In genomic region chr21:37339527-37339889, GRCh38 we compare ENCODE assay signal across 14 cellular contexts. TPM values are rescaled to one million over a fixed set of nuclear protein-coding genes. Genes with fewer than 3 reads are reported as not detected.
DNase-seq lines count a peak whose midpoint lies in the region; ATAC-seq and TF ChIP-seq lines count a peak whose summit lies in the region.
"Had no signal": no experiment of that assay in that cellular context is flagged by ENCODE, and none has a peak within 500 bp of the region (broad histone marks: within the 10 kb centered on the region; RNA-seq: fewer than 3 reads in every experiment).

No MANE protein-coding gene starts in this region.

- H3K9ac ChIP-seq in HCT116 (ENCODE audit: low read length) (no peak overlapping the region), adipocyte (ENCODE audit: low read length) (peak overlapping the region; percentile 68), skeletal muscle tissue (ENCODE audit: low read depth in 1 of 3, low read length in 3 of 3) (peak overlapping the region in 2 of 3 donors; percentile 50 to 66)

- POLR2A ChIA-PET in HCT116 (lab: Charles Lee), result no interaction called here

- CTCF ChIA-PET in HCT116 (lab: Charles Lee), result no interaction called here

- H3K79me2 ChIP-seq in HCT116 (ENCODE audit: insufficient read depth, low read length), result no peaks in the 10 kb centered on the region

- TF ChIP-seq CTCF in HCT116 (IDR thresholded peaks at IDR 0.05 in 2 of 3, conservative IDR thresholded peaks at IDR 0.05 in 1 of 3; ENCODE audit: borderline replicate concordance in 1 of 3, insufficient read depth in 1 of 3, low read depth in 2 of 3, low read length in 2 of 3) (no peak), foreskin keratinocyte (conservative IDR thresholded peaks at IDR 0.05) (no peak)

- no peaks in the 10 kb centered on the region for H4K20me1 ChIP-seq in HCT116 (ENCODE audit: insufficient read depth)

- peak overlapping the region; percentile 59 for H3K4me2 ChIP-seq in HCT116 (ENCODE audit: low read length)

- H2AFZ ChIP-seq in HCT116 (ENCODE audit: low read depth, low read length, poor library complexity, severe bottlenecking), result peak overlapping the region; percentile 90

- H3K4me1 ChIP-seq in HCT116 (ENCODE audit: control insufficient read depth in 1 of 2, insufficient read depth in 2 of 2, low read length in 2 of 2) (peaks cover 11 to 18% of the 10 kb centered on the region in 2 experiments), adipocyte (ENCODE audit: control insufficient read depth, insufficient read depth, low read length) (peaks cover 27% of the 10 kb centered on the region), foreskin keratinocyte (peaks cover 32% of the 10 kb centered on the region), skeletal muscle tissue (ENCODE audit: control insufficient read depth in 3 of 3, insufficient read depth in 3 of 3, low read length in 3 of 3) (peaks cover 3 to 14% (median 9%) of the 10 kb centered on the region in 3 donors)

- no peaks in the 10 kb centered on the region for H3K4me1 Mint-ChIP-seq in T-helper 17 cell
- H3K4me1 Mint-ChIP-seq: memory B cell had no signal

- no peaks in the 10 kb centered on the region for H3K9me2 ChIP-seq in HCT116 (ENCODE audit: insufficient read depth)

- H3K27ac Mint-ChIP-seq in T-helper 17 cell, result no peak overlapping the region
- H3K27ac Mint-ChIP-seq: memory B cell had no signal

- no peak for DNase-seq in HCT116 (ENCODE audit: low read depth, low spot score)
- peak; percentile 41 for DNase-seq in adipocyte (ENCODE audit: low read depth)
- DNase-seq in foreskin keratinocyte, result no peak
- no peak for DNase-seq in islet precursor cell
- DNase-seq in T-helper 17 cell, result no peak
- DNase-seq in stimulated activated CD4-positive, alpha-beta T cell treated with anti-CD3 and anti-CD28 coated beads, Interleukin-2, amount 100 ng/mL, for 48 hours, result no peak
- DNase-seq: activated effector memory CD4-positive, alpha-beta T cell treated with anti-CD3 and anti-CD28 coated beads, Interleukin-2, amount 50 U/mL, for 16 hours; DND-41; NCI-H1092 had no signal

- no peak for TF ChIP-seq RAD21 in HCT116 (IDR thresholded peaks at IDR 0.05; ENCODE audit: low read depth)

- H3K4me3 ChIP-seq in HCT116 (replicated peaks in 1 of 2; ENCODE audit: low read depth in 1 of 2, low read length in 2 of 2) (no peak overlapping the region), adipocyte (ENCODE audit: low read length) (peak overlapping the region; percentile 5), skeletal muscle tissue (ENCODE audit: low read length in 3 of 3) (no peak overlapping the region)
- H3K4me3 ChIP-seq: ovary had no signal

- no peak overlapping the region for H3K4me3 Mint-ChIP-seq in T-helper 17 cell
- H3K4me3 Mint-ChIP-seq: memory B cell had no signal

- H3K27me3 Mint-ChIP-seq in T-helper 17 cell, result peaks cover 15% of the 10 kb centered on the region
- H3K27me3 Mint-ChIP-seq: memory B cell had no signal

- H3K27me3 ChIP-seq in HCT116 (ENCODE audit: insufficient read depth, low read length), result no peaks in the 10 kb centered on the region
- no peaks in the 10 kb centered on the region for H3K27me3 ChIP-seq in adipocyte (replicated peaks; ENCODE audit: control insufficient read depth, insufficient read depth, low read length)
- H3K27me3 ChIP-seq in foreskin keratinocyte, result no peaks in the 10 kb centered on the region
- H3K27me3 ChIP-seq in skeletal muscle tissue (ENCODE audit: control insufficient read depth in 3 of 3, insufficient read depth in 3 of 3, low read length in 3 of 3), result no peaks in the 10 kb centered on the region
- H3K27me3 ChIP-seq: ovary had no signal

- no TSS peak for BruUV-seq in HCT116 (replicated peaks; lab: Mats Ljungman, UMichigan)

- intact Hi-C loops in HCT116 (cut with micrococcal nuclease), result no loop called here

- H3K9me3 ChIP-seq in HCT116 (ENCODE audit: control insufficient read depth in 1 of 2, insufficient read depth in 1 of 2, low read depth in 1 of 2, low read length in 2 of 2) (no peaks in the 10 kb centered on the region), adipocyte (ENCODE audit: control insufficient read depth, low read length) (no peaks in the 10 kb centered on the region), skeletal muscle tissue (ENCODE audit: control insufficient read depth in 3 of 3, low read length in 3 of 3) (no peaks in the 10 kb centered on the region), T-helper 17 cell (ENCODE audit: control insufficient read depth, low read length, poor library complexity, severe bottlenecking) (no peaks in the 10 kb centered on the region)
- H3K9me3 ChIP-seq: ovary had no signal

- RAD21 ChIA-PET in HCT116 (lab: Charles Lee; ENCODE audit: low non-redundant PET in 1 of 2, low total read pairs in 2 of 2, uncharacterized antibody in 2 of 2, unreplicated experiment in 2 of 2), result no interaction called here

- H3K27ac ChIP-seq in HCT116 (ENCODE audit: low read depth, low read length), result peak overlapping the region; percentile 43; the same call in 1 of the 2 replicates
- H3K27ac ChIP-seq in foreskin keratinocyte, result peak overlapping the region; percentile 68
- peak overlapping the region; percentile 95 for H3K27ac ChIP-seq in skeletal muscle tissue (ENCODE audit: low read depth, low read length)
- H3K27ac ChIP-seq: C4-2B had no signal

- no peaks in the 10 kb centered on the region for H3K36me3 Mint-ChIP-seq in T-helper 17 cell (ENCODE audit: low read depth)
- H3K36me3 Mint-ChIP-seq: memory B cell had no signal

- no peak for TF ChIP-seq POLR2A in HCT116 (IDR thresholded peaks at IDR 0.05; ENCODE audit: borderline replicate concordance, extremely low read depth, insufficient read depth, insufficient read length)

- ATAC-seq in HCT116, result no peak
- ATAC-seq in foreskin keratinocyte, result no peak
- ATAC-seq in T-helper 17 cell, result no peak
- no peak for ATAC-seq in HG03025 (IDR thresholded peaks at IDR 0.05; ENCODE audit: low FRiP score, unreplicated experiment)

- H3K36me3 ChIP-seq in HCT116 (ENCODE audit: control insufficient read depth in 1 of 2, insufficient read depth in 2 of 2, low read length in 2 of 2) (no peaks in the 10 kb centered on the region), adipocyte (ENCODE audit: control insufficient read depth, insufficient read depth, low read length, severe bottlenecking) (no peaks in the 10 kb centered on the region), skeletal muscle tissue (ENCODE audit: control insufficient read depth in 3 of 3, insufficient read depth in 3 of 3, low read length in 3 of 3) (no peaks in the 10 kb centered on the region)
- H3K36me3 ChIP-seq: ovary had no signal

TF ChIP-seq in HCT116, 20 proteins besides CTCF, POLR2A, EP300 and RAD21 (continues in another document):
- TF ChIP-seq FOSL1 (IDR thresholded peaks at IDR 0.05; ENCODE audit: low read depth) (no peak), EZH2 (IDR thresholded peaks at IDR 0.05) (no peak), CEBPB (IDR thresholded peaks at IDR 0.05; ENCODE audit: low read depth) (no peak), EZH2phosphoT487 (IDR thresholded peaks at IDR 0.05; ENCODE audit: borderline replicate concordance) (no peak), MAX (IDR thresholded peaks at IDR 0.05) (no peak), SRF (IDR thresholded peaks at IDR 0.05; ENCODE audit: low read depth) (no peak), YY1 (IDR thresholded peaks at IDR 0.05; ENCODE audit: extremely low read depth, insufficient replicate concordance, low read depth, low read length) (no peak), CBX3 (IDR thresholded peaks at IDR 0.05; ENCODE audit: low read depth) (no peak), ZNF274 (IDR thresholded peaks at IDR 0.05; ENCODE audit: low read depth, low read length) (no peak), REST (IDR thresholded peaks at IDR 0.05; ENCODE audit: low read depth) (no peak), SP1 (IDR thresholded peaks at IDR 0.05; ENCODE audit: low read depth) (no peak), ELF1 (IDR thresholded peaks at IDR 0.05; ENCODE audit: borderline replicate concordance, low read depth) (no peak), POLR2AphosphoS5 (IDR thresholded peaks at IDR 0.05; ENCODE audit: low read depth, low read length) (no peak), TCF7L2 (IDR thresholded peaks at IDR 0.05; ENCODE audit: borderline replicate concordance, extremely low read depth, insufficient read depth, insufficient read length) (no peak), JUND (IDR thresholded peaks at IDR 0.05) (no peak)

RNA-seq across cellular contexts. Expression of gene DYRK1A, which starts 27.1 kb away (rescaled TPM):
- total RNA-seq in HCT116 (2021; ENCODE audit: unreplicated experiment) (49.3 TPM), foreskin keratinocyte (29.0 and 30.1 TPM in 2 replicates), skeletal muscle tissue (104 TPM), T-helper 17 cell (100 to 1,000 TPM; 123 to 149 TPM)
- 22.0 and 25.0 TPM in 2 replicates for polyA plus RNA-seq in HCT116 (2012)
- 4.9 and 5.5 TPM in 2 replicates for polyA plus RNA-seq in foreskin keratinocyte

Comparison
In these comparisons a context has a peak if more than half of its experiments do, and no peak if none do; other contexts are left out.
1. H3K27ac ChIP-seq: peak in every context shown above with its lines; median percentile 95 in skeletal muscle tissue; 68 in foreskin keratinocyte; 43 in HCT116.